Comparison of ENCODE assay signal across 12 cellular contexts in genomic region chr19:7391218-7391670, GRCh38. TPM values are rescaled to one million over a fixed set of nuclear protein-coding genes. Genes with fewer than 3 reads are reported as not detected.
DNase-seq lines count a peak whose midpoint lies in the region; ATAC-seq lines count a peak whose summit lies in the region.
"Had no signal": no experiment of that assay in that cellular context is flagged by ENCODE, and none has a peak within 500 bp of the region (broad histone marks: within the 10 kb centered on the region; RNA-seq: fewer than 3 reads in every experiment).

No MANE protein-coding gene starts in this region.

- peak overlapping the region; percentile 18 for H3K27ac ChIP-seq in stomach smooth muscle (ENCODE audit: low read length)

- H3K9me3 Mint-ChIP-seq in activated naive CD4-positive, alpha-beta T cell treated with anti-CD3 and anti-CD28 coated beads, Interleukin-2, amount 50 U/mL, for 24 hours = no peaks in the 10 kb centered on the region
- H3K9me3 Mint-ChIP-seq in T-cell = no peaks in the 10 kb centered on the region
- H3K9me3 Mint-ChIP-seq: activated naive CD8-positive, alpha-beta T cell treated with anti-CD3 and anti-CD28 coated beads, Interleukin-2, amount 10 ng/mL, durations not matched to agents 7 days and 5 days; natural killer cell had no signal

- no peaks in the 10 kb centered on the region for H3K27me3 ChIP-seq in stomach smooth muscle (ENCODE audit: control insufficient read depth in 1 of 2, insufficient read depth in 2 of 2, low read length in 2 of 2)

- no peak overlapping the region for H3K4me3 ChIP-seq in stomach smooth muscle (ENCODE audit: low read length in 2 of 2)

- no peaks in the 10 kb centered on the region for H3K9me3 ChIP-seq in stomach smooth muscle (ENCODE audit: control insufficient read depth in 2 of 2, low read length in 2 of 2)

- no peaks in the 10 kb centered on the region for H3K27me3 Mint-ChIP-seq in activated naive CD4-positive, alpha-beta T cell treated with anti-CD3 and anti-CD28 coated beads, Interleukin-2, amount 50 U/mL, for 24 hours
- H3K27me3 Mint-ChIP-seq in T-cell = no peaks in the 10 kb centered on the region
- H3K27me3 Mint-ChIP-seq: activated naive CD8-positive, alpha-beta T cell treated with anti-CD3 and anti-CD28 coated beads, Interleukin-2, amount 10 ng/mL, durations not matched to agents 7 days and 5 days had no signal

- peaks cover 27% of the 10 kb centered on the region for H3K4me1 Mint-ChIP-seq in activated naive CD4-positive, alpha-beta T cell treated with anti-CD3 and anti-CD28 coated beads, Interleukin-2, amount 50 U/mL, for 24 hours
- peaks cover 26 to 45% (median 45%) of the 10 kb centered on the region in 3 donors for H3K4me1 Mint-ChIP-seq in T-cell

- no peak for DNase-seq in activated naive CD4-positive, alpha-beta T cell treated with anti-CD3 and anti-CD28 coated beads, Interleukin-2, amount 50 U/mL, for 16 hours
- no peak for DNase-seq in T-cell
- DNase-seq in glomerular visceral epithelial cell (ENCODE audit: extremely low spot score) = peak; percentile 41
- DNase-seq in cortex of kidney (lab: John Stamatoyannopoulos, UW) = no peak
- DNase-seq in stimulated activated CD4-positive, alpha-beta T cell treated with anti-CD3 and anti-CD28 coated beads, Interleukin-1b, Interleukin-23, amount 100 ng/mL, for 48 hours = no peak
- no peak for DNase-seq in MV-4-11 (lab: John Stamatoyannopoulos, UW)
- DNase-seq: activated CD4-positive, CD25-positive, alpha-beta regulatory T cell; activated naive CD8-positive, alpha-beta T cell treated with anti-CD3 and anti-CD28 coated beads, Interleukin-2, amount 10 ng/mL, durations not matched to agents 7 days and 5 days; natural killer cell; NCI-H1048 had no signal

- CTCF ChIA-PET in T-cell (lab: Charles Lee) = no interaction called here

- ATAC-seq in T-cell (replicated peaks in 1 of 4) = no peak
- ATAC-seq: natural killer cell had no signal

- no peak overlapping the region for H3K4me3 Mint-ChIP-seq in activated naive CD4-positive, alpha-beta T cell treated with anti-CD3 and anti-CD28 coated beads, Interleukin-2, amount 50 U/mL, for 24 hours
- no peak overlapping the region for H3K4me3 Mint-ChIP-seq in T-cell
- H3K4me3 Mint-ChIP-seq: activated naive CD8-positive, alpha-beta T cell treated with anti-CD3 and anti-CD28 coated beads, Interleukin-2, amount 10 ng/mL, durations not matched to agents 7 days and 5 days; natural killer cell had no signal

- peak overlapping the region; percentile 38 for H3K27ac Mint-ChIP-seq in activated naive CD4-positive, alpha-beta T cell treated with anti-CD3 and anti-CD28 coated beads, Interleukin-2, amount 50 U/mL, for 24 hours
- peak overlapping the region; percentile 52 to 73 for H3K27ac Mint-ChIP-seq in T-cell
- H3K27ac Mint-ChIP-seq: activated naive CD8-positive, alpha-beta T cell treated with anti-CD3 and anti-CD28 coated beads, Interleukin-2, amount 10 ng/mL, durations not matched to agents 7 days and 5 days; natural killer cell had no signal

- POLR2A ChIA-PET in T-cell (lab: Charles Lee) = no interaction called here

- H3K4me1 ChIP-seq in stomach smooth muscle (ENCODE audit: control insufficient read depth, insufficient read depth, low read length) = peaks cover 20% of the 10 kb centered on the region

- H3K36me3 ChIP-seq in stomach smooth muscle (ENCODE audit: control insufficient read depth in 2 of 2, insufficient read depth in 2 of 2, low read length in 2 of 2) = peaks cover 8 to 16% of the 10 kb centered on the region in 2 donors

- H3K9ac ChIP-seq in stomach smooth muscle (ENCODE audit: low read length in 2 of 2) = no peak overlapping the region

- peaks cover 2% of the 10 kb centered on the region for H3K36me3 Mint-ChIP-seq in activated naive CD4-positive, alpha-beta T cell treated with anti-CD3 and anti-CD28 coated beads, Interleukin-2, amount 50 U/mL, for 24 hours
- peaks cover 15% of the 10 kb centered on the region for H3K36me3 Mint-ChIP-seq in T-cell
- H3K36me3 Mint-ChIP-seq: natural killer cell had no signal

RNA-seq across cellular contexts. Expression of gene ARHGEF18, which starts 42.5 kb away (rescaled TPM):
- 100 to 1,000 TPM; 111 to 145 (median 126) TPM for total RNA-seq in T-cell
